Comparison of ENCODE assay signal across 18 cellular contexts in the genomic region with DNA sequence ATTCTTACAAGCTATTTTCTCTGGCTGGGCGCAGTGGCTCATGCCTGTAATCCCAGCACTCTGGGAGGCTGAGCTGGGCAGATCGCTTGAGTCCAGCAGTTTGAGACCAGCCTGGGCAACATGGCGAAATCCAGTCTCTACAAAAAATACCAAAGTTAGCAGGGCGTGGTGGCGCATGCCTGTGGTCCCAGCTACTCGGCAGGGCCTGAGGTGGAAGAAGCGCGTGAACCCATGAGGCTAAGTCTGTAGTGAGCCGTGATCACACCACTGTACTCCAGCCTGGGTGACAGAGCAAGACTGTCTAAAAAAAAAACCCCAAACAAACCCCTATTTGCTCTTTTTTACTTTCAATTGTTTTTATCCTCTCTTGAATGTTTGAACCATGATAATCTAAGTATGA.
"Had no signal": no experiment of that assay in that cellular context is flagged by ENCODE, and none has a peak within 500 bp of the region (broad histone marks: within the 10 kb centered on the region; RNA-seq: fewer than 3 reads in every experiment).

No MANE protein-coding gene starts in this region.

- H3K4me1 ChIP-seq: uterus had no signal

- H3K36me3 ChIP-seq: uterus had no signal

- DNase-seq: activated CD4-positive, alpha-beta T cell treated with anti-CD3 and anti-CD28 coated beads, Interleukin-2, amount 10 ng/mL, durations not matched to agents 7 days and 5 days; activated CD4-positive, CD25-positive, alpha-beta regulatory T cell; activated CD8-positive, alpha-beta memory T cell treated with anti-CD3 and anti-CD28 coated beads for 24 hours; activated naive CD4-positive, alpha-beta T cell treated with anti-CD3 and anti-CD28 coated beads, Interleukin-2, amount 50 U/mL, for 16 hours; amniotic stem cell; foreskin fibroblast; head of caudate nucleus; stimulated activated CD4-positive, alpha-beta T cell treated with anti-CD3 and anti-CD28 coated beads, Interleukin-15, amount 100 ng/mL, for 24 hours; stimulated activated CD4-positive, alpha-beta T cell treated with anti-CD3 and anti-CD28 coated beads, Interleukin-4, amount 100 ng/mL, for 4 hours; stimulated activated naive CD8-positive, alpha-beta T cell treated with anti-CD3 and anti-CD28 coated beads, Interleukin-15, amount 100 ng/mL, for 72 hours; uterus had no signal

- H3K27me3 ChIP-seq: uterus had no signal

- ATAC-seq: activated T-helper 17 cell treated with anti-CD3 and anti-CD28 coated beads, Interleukin-2, amount 50 U/mL, for 72 hours; left lobe of liver; stimulated activated naive CD8-positive, alpha-beta T cell treated with anti-CD3 and anti-CD28 coated beads, Interleukin-15, amount 100 ng/mL, for 72 hours had no signal

- H3K4me3 ChIP-seq: uterus had no signal

- H3K4me1 Mint-ChIP-seq: activated CD4-positive, alpha-beta T cell treated with anti-CD3 and anti-CD28 coated beads, Interleukin-2, amount 10 ng/mL, durations not matched to agents 7 days and 5 days; activated T-helper 17 cell treated with anti-CD3 and anti-CD28 coated beads, Interleukin-2, amount 50 U/mL, for 72 hours; central memory CD8-positive, alpha-beta T cell; stimulated activated naive CD8-positive, alpha-beta T cell treated with anti-CD3 and anti-CD28 coated beads, Interleukin-15, amount 100 ng/mL, for 72 hours had no signal

- H3K4me3 Mint-ChIP-seq: activated CD4-positive, alpha-beta T cell treated with anti-CD3 and anti-CD28 coated beads, Interleukin-2, amount 10 ng/mL, durations not matched to agents 7 days and 5 days; activated T-helper 17 cell treated with anti-CD3 and anti-CD28 coated beads, Interleukin-2, amount 50 U/mL, for 72 hours; brain; central memory CD8-positive, alpha-beta T cell; dendritic cell treated with granulocyte-macrophage colony-stimulating factor and Interleukin-4, amounts not matched to agents 40 ng/mL and 50 ng/mL, for 4 days; nephron; stimulated activated naive CD8-positive, alpha-beta T cell treated with anti-CD3 and anti-CD28 coated beads, Interleukin-15, amount 100 ng/mL, for 72 hours; T-helper 1 cell treated with Interleukin-12 subunit alpha and Interleukin-12 subunit beta and Interleukin-4 antibody, amounts not matched to agents 30 μg/mL and 1 μg/mL, for 36 hours had no signal

- H3K9me3 Mint-ChIP-seq: activated T-helper 17 cell treated with anti-CD3 and anti-CD28 coated beads, Interleukin-2, amount 50 U/mL, for 72 hours; central memory CD8-positive, alpha-beta T cell had no signal

- H3K9me3 ChIP-seq: uterus had no signal

- H3K27ac ChIP-seq: uterus had no signal

- H3K27me3 Mint-ChIP-seq: activated CD4-positive, alpha-beta T cell treated with anti-CD3 and anti-CD28 coated beads, Interleukin-2, amount 10 ng/mL, durations not matched to agents 7 days and 5 days; activated T-helper 17 cell treated with anti-CD3 and anti-CD28 coated beads, Interleukin-2, amount 50 U/mL, for 72 hours; brain; central memory CD8-positive, alpha-beta T cell; dendritic cell treated with granulocyte-macrophage colony-stimulating factor and Interleukin-4, amounts not matched to agents 40 ng/mL and 50 ng/mL, for 4 days; stimulated activated naive CD8-positive, alpha-beta T cell treated with anti-CD3 and anti-CD28 coated beads, Interleukin-15, amount 100 ng/mL, for 72 hours had no signal

- H3K27ac Mint-ChIP-seq: activated CD4-positive, alpha-beta T cell treated with anti-CD3 and anti-CD28 coated beads, Interleukin-2, amount 10 ng/mL, durations not matched to agents 7 days and 5 days; activated T-helper 17 cell treated with anti-CD3 and anti-CD28 coated beads, Interleukin-2, amount 50 U/mL, for 72 hours; dendritic cell treated with granulocyte-macrophage colony-stimulating factor and Interleukin-4, amounts not matched to agents 40 ng/mL and 50 ng/mL, for 4 days; nephron; stimulated activated naive CD8-positive, alpha-beta T cell treated with anti-CD3 and anti-CD28 coated beads, Interleukin-15, amount 100 ng/mL, for 72 hours; T-helper 1 cell treated with Interleukin-12 subunit alpha and Interleukin-12 subunit beta and Interleukin-4 antibody, amounts not matched to agents 30 μg/mL and 1 μg/mL, for 36 hours had no signal
